In the genomic region with DNA sequence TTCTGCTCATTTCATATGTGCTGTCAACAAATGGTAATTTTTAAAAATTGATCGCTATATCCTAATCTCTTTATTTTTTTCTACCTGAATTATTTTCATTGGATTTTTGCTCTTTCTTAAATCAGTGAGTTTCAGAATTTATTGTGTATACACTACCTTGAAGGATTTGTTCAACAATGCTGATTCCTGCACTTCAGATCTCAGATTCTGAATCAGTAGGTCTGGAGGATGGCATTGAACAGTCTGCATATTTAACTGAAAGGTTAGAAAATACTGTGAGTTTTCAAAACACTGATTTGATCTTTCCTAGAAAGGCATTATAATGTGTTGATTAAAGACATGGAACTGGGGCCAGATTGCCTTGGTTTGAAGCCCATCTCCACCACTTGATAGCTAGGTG, we compare ENCODE assay signal across 10 cellular contexts. TPM values are rescaled to one million over a fixed set of nuclear protein-coding genes. Genes with fewer than 3 reads are reported as not detected.
DNase-seq lines count a peak whose midpoint lies in the region; ATAC-seq and TF ChIP-seq lines count a peak whose summit lies in the region.
"Had no signal": no experiment of that assay in that cellular context is flagged by ENCODE, and none has a peak within 500 bp of the region (broad histone marks: within the 10 kb centered on the region; RNA-seq: fewer than 3 reads in every experiment).

No MANE protein-coding gene starts in this region.

- H3K27ac ChIP-seq in BLaER1 treated with 17β-estradiol and CSF1 and Interleukin-3, amounts not matched to agents 10 nM and 100 nM: 0 out of 22 replicates have a peak overlapping the region, but pooled peaks of 2 of the 11 experiments have one; percentile 89 to 91
- H3K27ac ChIP-seq in HUES6 (ENCODE audit: low read depth, low read length) (no peak overlapping the region), mesodermal cell (ENCODE audit: low read depth, low read length, severe bottlenecking) (no peak overlapping the region)

- WGBS in mesodermal cell (ENCODE audit: insufficient coverage in 2 of 2), 2 experiments: no CpG with 5 or more reads among the region's 1 CpG

- DNase-seq in astrocyte of the cerebellum (ENCODE audit: low read depth) (no peak), DMS53 treated with DMSO at 0.1 percent for 48 hours (lab: John Stamatoyannopoulos, UW; ENCODE audit: unreplicated experiment) (no peak), RKO (ENCODE audit: low spot score) (no peak), 8988T (no peak)
- DNase-seq: heart right ventricle had no signal

- no peak for TF ChIP-seq CTCF in astrocyte of the cerebellum (IDR thresholded peaks at IDR 0.05; ENCODE audit: low read depth, low read length, missing control alignments)

- ATAC-seq in GM19455 (IDR thresholded peaks at IDR 0.05; ENCODE audit: unreplicated experiment): no peak
- ATAC-seq: heart right ventricle, sciatic nerve had no signal

- H4K20me1 ChIP-seq in BLaER1 treated with 17β-estradiol and CSF1 and Interleukin-3, amounts not matched to agents 10 nM and 100 nM: peaks cover 0 to 56% (median 40%) of the 10 kb centered on the region in 11 experiments; a peak in 15 of 22 replicates

- H3K4me1 ChIP-seq in BLaER1 treated with 17β-estradiol and CSF1 and Interleukin-3, amounts not matched to agents 10 nM and 100 nM: peaks cover 17 to 26% (median 20%) of the 10 kb centered on the region in 10 experiments
- H3K4me1 ChIP-seq in HUES6 (ENCODE audit: control insufficient read depth, insufficient read depth, low read length): peaks cover 15% of the 10 kb centered on the region
- H3K4me1 ChIP-seq in mesodermal cell (ENCODE audit: control insufficient read depth, insufficient read depth, low read length, poor library complexity, severe bottlenecking): peaks cover 6% of the 10 kb centered on the region

- H3K9me3 ChIP-seq in BLaER1 treated with 17β-estradiol and CSF1 and Interleukin-3, amounts not matched to agents 10 nM and 100 nM (replicated peaks in 1 of 11): peaks cover 7 to 40% (median 32%) of the 10 kb centered on the region in 11 experiments; a peak in 20 of 22 replicates
- no peaks in the 10 kb centered on the region for H3K9me3 ChIP-seq in HUES6 (ENCODE audit: control insufficient read depth, insufficient read depth, low read depth, low read length)
- no peaks in the 10 kb centered on the region for H3K9me3 ChIP-seq in mesodermal cell (ENCODE audit: control insufficient read depth, low read length)
- H3K9me3 ChIP-seq: heart right ventricle had no signal

- H3K9ac ChIP-seq in BLaER1 treated with 17β-estradiol and CSF1 and Interleukin-3, amounts not matched to agents 10 nM and 100 nM: peak overlapping the region; percentile 88 to 95 (median 92); a peak in 19 of 22 replicates
- no peak overlapping the region for H3K9ac ChIP-seq in HUES6 (ENCODE audit: low read length)

- peak overlapping the region; percentile 80 to 93 (median 86) for H3K4me2 ChIP-seq in BLaER1 treated with 17β-estradiol and CSF1 and Interleukin-3, amounts not matched to agents 10 nM and 100 nM

- peak overlapping the region; percentile 74 to 97 (median 86) for H3K4me3 ChIP-seq in BLaER1 treated with 17β-estradiol and CSF1 and Interleukin-3, amounts not matched to agents 10 nM and 100 nM
- H3K4me3 ChIP-seq in HUES6 (ENCODE audit: low read depth, low read length): peak overlapping the region; percentile 98
- peak overlapping the region; percentile 71 for H3K4me3 ChIP-seq in astrocyte of the cerebellum (ENCODE audit: low read depth, low read length)
- H3K4me3 ChIP-seq in mesodermal cell (ENCODE audit: extremely low read depth, insufficient read depth, low read length, poor library complexity, severe bottlenecking): peak overlapping the region; percentile 93

- H3K36me3 ChIP-seq in BLaER1 treated with 17β-estradiol and CSF1 and Interleukin-3, amounts not matched to agents 10 nM and 100 nM: peaks cover 19 to 49% (median 37%) of the 10 kb centered on the region in 11 experiments
- H3K36me3 ChIP-seq in HUES6 (ENCODE audit: control insufficient read depth, insufficient read depth, low read length) (peaks cover 22% of the 10 kb centered on the region), mesodermal cell (ENCODE audit: control insufficient read depth, insufficient read depth, low read length) (peaks cover 24% of the 10 kb centered on the region)

- H3K27me3 ChIP-seq in BLaER1 treated with 17β-estradiol and CSF1 and Interleukin-3, amounts not matched to agents 10 nM and 100 nM: peaks cover 0 to 8% (median 0%) of the 10 kb centered on the region in 11 experiments; a peak in 3 of 22 replicates
- no peaks in the 10 kb centered on the region for H3K27me3 ChIP-seq in HUES6 (ENCODE audit: control insufficient read depth, insufficient read depth, low read length)
- H3K27me3 ChIP-seq: heart right ventricle had no signal

- in situ Hi-C loops in astrocyte of the cerebellum (cut with HindIII; ENCODE audit: low sequenced_read_pairs): no loop called here

RNA-seq across cellular contexts. Expression of a gene that starts 1.6 kb away (rescaled TPM):
- 34.2 TPM for polyA plus RNA-seq in mesodermal cell (2013, experiment 1 of 2)
- 39.5 TPM for polyA plus RNA-seq in mesodermal cell (2013, experiment 2 of 2)
